ENCODE assay signal across 8 cellular contexts in genomic region chr7:158829021-158829341, GRCh38. TPM values are rescaled to one million over a fixed set of nuclear protein-coding genes. Genes with fewer than 3 reads are reported as not detected.
DNase-seq lines count a peak whose midpoint lies in the region; ATAC-seq and TF ChIP-seq lines count a peak whose summit lies in the region.

No MANE protein-coding gene starts in this region.

- H3K27me3 ChIP-seq in adrenal gland (no peaks in the 10 kb centered on the region), right atrium auricular region (no peaks in the 10 kb centered on the region), rectal smooth muscle tissue (ENCODE audit: control insufficient read depth, insufficient read depth, low read length) (no peaks in the 10 kb centered on the region)

- peak overlapping the region; percentile 91 to 100 (median 99) for H3K27ac ChIP-seq in adrenal gland
- H3K27ac ChIP-seq in right atrium auricular region: peak overlapping the region; percentile 99
- peak overlapping the region; percentile 99 for H3K27ac ChIP-seq in rectal smooth muscle tissue (ENCODE audit: low read depth, low read length)

- H3K4me3 ChIP-seq in adrenal gland (peak overlapping the region in 3 of 4 donors; percentile 96 to 97 (median 97)), right atrium auricular region (peak overlapping the region; percentile 77 to 97), rectal smooth muscle tissue (ENCODE audit: low read length) (peak overlapping the region; percentile 81)

- intact Hi-C loops in adrenal gland (cut with DNase I): loop anchor here in 1 of 2 donors (5.0 kb wide), 1 partner anchor 47 kb away; no protein-coding TSS in a partner anchor

- peak; percentile 53 for ATAC-seq in GM19351 (IDR thresholded peaks at IDR 0.05; ENCODE audit: unreplicated experiment)
- ATAC-seq in HG03378 (IDR thresholded peaks at IDR 0.05; ENCODE audit: unreplicated experiment): peak; percentile 28

- H3K9me3 ChIP-seq in adrenal gland (replicated peaks in 1 of 3) (no peaks in the 10 kb centered on the region), right atrium auricular region (no peaks in the 10 kb centered on the region)

- DNase-seq in DMS153 (lab: John Stamatoyannopoulos, UW) (peak; percentile 38), OCI-M1 (lab: John Stamatoyannopoulos, UW) (peak; percentile 69), adrenal gland (peak; percentile 69 to 82 (median 74)), right atrium auricular region (ENCODE audit: low spot score) (no peak), SKM-1 treated with dmso at 0.1 percent for 144 hours (lab: John Stamatoyannopoulos, UW; ENCODE audit: unreplicated experiment) (no peak)

- H3K4me1 ChIP-seq in adrenal gland (replicated peaks in 1 of 2) (peaks cover 7 to 19% of the 10 kb centered on the region in 2 donors), right atrium auricular region (peaks cover 0 to 23% of the 10 kb centered on the region in 2 donors), rectal smooth muscle tissue (ENCODE audit: control insufficient read depth, insufficient read depth, low read length) (peaks cover 12% of the 10 kb centered on the region)

- H3K36me3 ChIP-seq in adrenal gland (replicated peaks in 1 of 2) (no peaks in the 10 kb centered on the region), right atrium auricular region (no peaks in the 10 kb centered on the region), rectal smooth muscle tissue (ENCODE audit: control insufficient read depth, insufficient read depth, low read length) (no peaks in the 10 kb centered on the region)

- no peak for TF ChIP-seq POLR2A in adrenal gland (IDR thresholded peaks at IDR 0.05)

- no peak for TF ChIP-seq CTCF in adrenal gland (IDR thresholded peaks at IDR 0.05)
- TF ChIP-seq CTCF in right atrium auricular region (IDR thresholded peaks at IDR 0.05): no peak

- peak overlapping the region; percentile 80 for H3K9ac ChIP-seq in rectal smooth muscle tissue (ENCODE audit: low read length)

- 0 to 1% (median 0%) methylated on average over 7 to 38 of the region's 38 CpGs; no CpG with 5 or more reads in 1 of the 4 donors for WGBS in adrenal gland, 4 donors

RNA-seq across cellular contexts. Expression of gene ESYT2, which starts 0.3 kb away (rescaled TPM):
- total RNA-seq in adrenal gland (100 to 1,000 TPM in 2 of 8 donors, 10 to 100 TPM in 6; 56.2 to 102 (median 87.6) TPM), right atrium auricular region (10 to 100 TPM; 60.0 to 75.9 TPM)
- 10 to 100 TPM; 16.8 to 57.6 (median 24.5) TPM for polyA plus RNA-seq in adrenal gland

RNA-seq across cellular contexts. Expression of gene DYNC2I1, which starts 27.4 kb away (rescaled TPM):
- total RNA-seq in adrenal gland (10 to 100 TPM in 6 of 8 donors, 1 to 10 TPM in 2; 6.9 to 19.4 (median 15.2) TPM), right atrium auricular region (10 to 100 TPM; 13.8 to 18.1 TPM)
- polyA plus RNA-seq in adrenal gland: 10 to 100 TPM; 18.7 to 37.7 (median 20.9) TPM

Comparison
In these comparisons a context has a peak if more than half of its experiments do, and no peak if none do; other contexts are left out.
1. DNase-seq: peak in DMS153 (single experiment), OCI-M1 (single experiment) and adrenal gland (7 of 7); none in right atrium auricular region (single experiment) and SKM-1 treated with dmso at 0.1 percent for 144 hours (single experiment).
2. Peak in every context shown above with its lines, with median percentiles within 50 percentile points of each other: H3K27ac ChIP-seq and H3K4me3 ChIP-seq.